In genomic region chr3:46943237-46944187, GRCh38 we compare ENCODE assay signal across 1 cellular context.
TF ChIP-seq lines count a peak whose summit lies in the region.

No MANE protein-coding gene starts in this region.

TF ChIP-seq in GM12878, 131 proteins besides CTCF, POLR2A, EP300 and RAD21:
- TF ChIP-seq MEF2B (IDR thresholded peaks at IDR 0.05; ENCODE audit: partially characterized antibody, poor library complexity, severe bottlenecking): no peak
- TF ChIP-seq NR2F1 (conservative IDR thresholded peaks at IDR 0.05): peak; percentile 78; the same call in 1 of the 2 replicates
- 0 out of 2 replicates have a peak, but pooled peaks have one; percentile 20 for TF ChIP-seq NBN (IDR thresholded peaks at IDR 0.05)
- TF ChIP-seq BRCA1 (IDR thresholded peaks at IDR 0.05; ENCODE audit: low read depth, low read length): no peak
- peak; percentile 28 for TF ChIP-seq RELA (IDR thresholded peaks at IDR 0.05; ENCODE audit: borderline replicate concordance, partially characterized antibody)
- peak; percentile 11; the same call in 1 of the 2 replicates for TF ChIP-seq POLR2AphosphoS5 (IDR thresholded peaks at IDR 0.05; ENCODE audit: low read length)
- peak; percentile 76; the same call in 1 of the 2 replicates for TF ChIP-seq ESRRA (IDR thresholded peaks at IDR 0.05; ENCODE audit: low read length)
TF ChIP-seq in GM12878: peak in this region for 5.
